Comparison of ENCODE assay signal across 11 cellular contexts in genomic region chr14:94392510-94392935, GRCh38. TPM values are rescaled to one million over a fixed set of nuclear protein-coding genes. Genes with fewer than 3 reads are reported as not detected.
DNase-seq lines count a peak whose midpoint lies in the region; ATAC-seq and TF ChIP-seq lines count a peak whose summit lies in the region.
"Had no signal": no experiment of that assay in that cellular context is flagged by ENCODE, and none has a peak within 500 bp of the region (broad histone marks: within the 10 kb centered on the region; RNA-seq: fewer than 3 reads in every experiment).

No MANE protein-coding gene starts in this region.

- H3K27me3 Mint-ChIP-seq in activated T-cell treated with anti-CD3 and anti-CD28 coated beads, Interleukin-2, amount 50 U/mL, for 24 hours = peaks cover 3% of the 10 kb centered on the region

- H3K36me3 ChIP-seq in heart left ventricle (no peaks in the 10 kb centered on the region), subcutaneous abdominal adipose tissue (ENCODE audit: control insufficient read depth in 5 of 5, insufficient read depth in 5 of 5, low read length in 5 of 5) (no peaks in the 10 kb centered on the region), mesenchymal stem cell (ENCODE audit: control insufficient read depth in 1 of 2, insufficient read depth in 2 of 2, low read depth in 1 of 2, low read length in 2 of 2) (no peaks in the 10 kb centered on the region)

- H3K36me3 Mint-ChIP-seq in activated T-cell treated with anti-CD3 and anti-CD28 coated beads, Interleukin-2, amount 50 U/mL, for 24 hours (ENCODE audit: low read depth) = no peaks in the 10 kb centered on the region

- H3K23ac ChIP-seq in mesenchymal stem cell (ENCODE audit: low read length in 2 of 2) = no peak overlapping the region

- TF ChIP-seq CTCF in heart left ventricle (IDR thresholded peaks at IDR 0.05) = no peak

- no peak overlapping the region for H2BK5ac ChIP-seq in mesenchymal stem cell (ENCODE audit: low read depth, low read length, poor library complexity, severe bottlenecking)

- TF ChIP-seq POLR2A in heart left ventricle (IDR thresholded peaks at IDR 0.05) = no peak

- H2AFZ ChIP-seq in mesenchymal stem cell (ENCODE audit: low read depth, low read length) = no peak overlapping the region

- H3K4me2 ChIP-seq in mesenchymal stem cell (ENCODE audit: low read length, poor library complexity, severe bottlenecking) = no peak overlapping the region

- no peak overlapping the region for H4K91ac ChIP-seq in mesenchymal stem cell (ENCODE audit: low read length)

- no peak overlapping the region for H2AK5ac ChIP-seq in mesenchymal stem cell (ENCODE audit: low read length, severe bottlenecking)

- peaks cover 44% of the 10 kb centered on the region for H3K4me1 Mint-ChIP-seq in activated T-cell treated with anti-CD3 and anti-CD28 coated beads, Interleukin-2, amount 50 U/mL, for 24 hours (ENCODE audit: low read depth)

- H3K14ac ChIP-seq in mesenchymal stem cell (ENCODE audit: low read length in 2 of 2) = no peak overlapping the region

- H3K27ac Mint-ChIP-seq in activated T-cell treated with anti-CD3 and anti-CD28 coated beads, Interleukin-2, amount 50 U/mL, for 24 hours = peak overlapping the region; percentile 52

- H3K79me1 ChIP-seq in mesenchymal stem cell (replicated peaks; ENCODE audit: low read length, poor library complexity, severe bottlenecking) = no peaks in the 10 kb centered on the region

- no peak overlapping the region for H4K8ac ChIP-seq in mesenchymal stem cell (ENCODE audit: low read length)

- ATAC-seq in heart left ventricle = peak in 3 of 4 donors; percentile 46 to 72 (median 66)

- H3K9me3 Mint-ChIP-seq in activated T-cell treated with anti-CD3 and anti-CD28 coated beads, Interleukin-2, amount 50 U/mL, for 24 hours = peaks cover 2% of the 10 kb centered on the region

- H3K27me3 ChIP-seq in heart left ventricle (peaks cover 0 to 12% (median 0%) of the 10 kb centered on the region in 9 donors), subcutaneous abdominal adipose tissue (ENCODE audit: control insufficient read depth in 5 of 5, insufficient read depth in 4 of 5, low read length in 5 of 5) (no peaks in the 10 kb centered on the region), mesenchymal stem cell (ENCODE audit: control insufficient read depth in 1 of 2, insufficient read depth in 1 of 2, low read length in 2 of 2) (no peaks in the 10 kb centered on the region)

- H3K4me1 ChIP-seq in heart left ventricle = peaks cover 0 to 59% (median 0%) of the 10 kb centered on the region in 12 donors
- peaks cover 8 to 58% (median 35%) of the 10 kb centered on the region in 5 donors for H3K4me1 ChIP-seq in subcutaneous abdominal adipose tissue (ENCODE audit: control insufficient read depth in 5 of 5, insufficient read depth in 5 of 5, low read length in 5 of 5)
- peaks cover 7% of the 10 kb centered on the region for H3K4me1 ChIP-seq in mesenchymal stem cell (ENCODE audit: control insufficient read depth, insufficient read depth, low read depth, low read length)

- no peak for DNase-seq in activated T-cell treated with anti-CD3 and anti-CD28 coated beads, Interleukin-2, amount 50 U/mL, for 24 hours
- DNase-seq in activated T-cell treated with anti-CD3 and anti-CD28 coated beads for 4 hours (no peak), UCSD-AML1 (lab: John Stamatoyannopoulos, UW; ENCODE audit: unreplicated experiment) (peak; percentile 46), heart left ventricle (peak in 4 of 5 donors; percentile 29 to 56 (median 35)), NCI-H524 (lab: John Stamatoyannopoulos, UW) (no peak), mesenchymal stem cell (no peak), NCI-H128 (lab: John Stamatoyannopoulos, UW; ENCODE audit: unreplicated experiment) (no peak)

- WGBS in heart left ventricle, 4 donors = 71 to 85% (median 77%) methylated on average over 5 of the region's 5 CpGs
- 83% methylated on average over 5 of the region's 5 CpGs for WGBS in mesenchymal stem cell

- intact Hi-C loops in heart left ventricle (cut with DNase I) = no loop called here

- no peak overlapping the region for H2BK15ac ChIP-seq in mesenchymal stem cell (ENCODE audit: low read depth, poor library complexity, severe bottlenecking)

- no peak overlapping the region for H3K4ac ChIP-seq in mesenchymal stem cell (ENCODE audit: low read depth in 1 of 2, low read length in 2 of 2)

- H3K27ac ChIP-seq in heart left ventricle (peak overlapping the region in 2 of 12 donors; percentile 57 to 90), subcutaneous abdominal adipose tissue (ENCODE audit: low read depth, low read length) (peak overlapping the region; percentile 40), mesenchymal stem cell (ENCODE audit: low read length, poor library complexity, severe bottlenecking) (no peak overlapping the region)

- peak overlapping the region in 1 of 5 donors; percentile 2 for H3K9ac ChIP-seq in subcutaneous abdominal adipose tissue (ENCODE audit: low read length in 5 of 5)
- no peak overlapping the region for H3K9ac ChIP-seq in mesenchymal stem cell (ENCODE audit: low read length)

- H2BK12ac ChIP-seq in mesenchymal stem cell (ENCODE audit: low read length in 2 of 2) = no peak overlapping the region

- H2BK120ac ChIP-seq in mesenchymal stem cell (ENCODE audit: low read depth, low read length) = no peak overlapping the region

- H3K4me3 ChIP-seq in heart left ventricle (no peak overlapping the region), subcutaneous abdominal adipose tissue (ENCODE audit: low read depth in 1 of 5, low read length in 5 of 5) (no peak overlapping the region), mesenchymal stem cell (ENCODE audit: insufficient read depth in 1 of 2, low read depth in 1 of 2, low read length in 2 of 2) (no peak overlapping the region)

- H3K9me3 ChIP-seq in heart left ventricle (no peaks in the 10 kb centered on the region), subcutaneous abdominal adipose tissue (ENCODE audit: control insufficient read depth in 5 of 5, low read length in 5 of 5) (no peaks in the 10 kb centered on the region), mesenchymal stem cell (ENCODE audit: control insufficient read depth, low read length) (no peaks in the 10 kb centered on the region)

- no peak overlapping the region for H3K4me3 Mint-ChIP-seq in activated T-cell treated with anti-CD3 and anti-CD28 coated beads, Interleukin-2, amount 50 U/mL, for 24 hours

- no peak overlapping the region for H3K18ac ChIP-seq in mesenchymal stem cell (ENCODE audit: low read depth in 1 of 2, low read length in 2 of 2)

RNA-seq across cellular contexts. Expression of gene SERPINA1, which starts 4.1 kb away (rescaled TPM):
- total RNA-seq in heart left ventricle = 10 to 100 TPM in 2 of 9 donors, 1 to 10 TPM in 7; 1.7 to 53.4 (median 4.4) TPM
- 1 to 10 TPM in 1 of 2 donors, under 1 TPM in 1; 0.99 to 8.7 TPM for polyA plus RNA-seq in heart left ventricle
- not detected for polyA plus RNA-seq in mesenchymal stem cell (2013, experiment 1 of 2)
- not detected for polyA plus RNA-seq in mesenchymal stem cell (2013, experiment 2 of 2)
- total RNA-seq: OCI-LY7 had no signal

RNA-seq across cellular contexts. Expression of gene SERPINA2, which starts 26.0 kb away (rescaled TPM):
- not detected for total RNA-seq in heart left ventricle
- not detected for polyA plus RNA-seq in heart left ventricle
- not detected for polyA plus RNA-seq in mesenchymal stem cell (2013, experiment 1 of 2)
- polyA plus RNA-seq in mesenchymal stem cell (2013, experiment 2 of 2) = not detected
- total RNA-seq: aorta, OCI-LY7 had no signal
- polyA plus RNA-seq: aorta, BJ had no signal

Comparison
In these comparisons a context has a peak if more than half of its experiments do, and no peak if none do; other contexts are left out.
1. DNase-seq: peak in UCSD-AML1 (single experiment) and heart left ventricle (4 of 5); none in activated T-cell treated with anti-CD3 and anti-CD28 coated beads, Interleukin-2, amount 50 U/mL, for 24 hours (single experiment), activated T-cell treated with anti-CD3 and anti-CD28 coated beads for 4 hours (single experiment), NCI-H524 (0 of 2), mesenchymal stem cell (single experiment) and NCI-H128 (single experiment).